ENCODE assay signal across 7 cellular contexts in the genomic region with DNA sequence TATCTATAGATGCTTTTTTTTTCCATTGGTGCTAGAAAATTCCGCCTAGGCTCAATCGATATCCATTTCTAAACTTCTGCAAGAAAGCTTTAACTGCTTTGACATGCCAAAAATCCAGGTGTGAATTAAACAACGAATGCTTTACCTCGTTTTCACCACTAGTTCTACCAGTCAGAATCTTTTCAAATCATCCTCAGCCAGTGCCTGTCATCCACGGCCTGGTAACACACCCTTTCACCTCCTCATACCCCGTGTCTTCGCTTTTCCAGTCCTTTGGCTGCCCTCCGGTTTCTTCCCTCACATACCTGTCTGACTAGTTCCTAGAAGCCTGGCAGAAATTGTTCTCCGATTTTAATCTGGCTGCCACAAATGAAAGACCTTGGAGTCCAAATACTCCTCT. TPM values are rescaled to one million over a fixed set of nuclear protein-coding genes. Genes with fewer than 3 reads are reported as not detected.
A peak's percentile ranks its signal among the peaks of the same experiment; 100 is the strongest.
DNase-seq lines count a peak whose midpoint lies in the region; ATAC-seq and TF ChIP-seq lines count a peak whose summit lies in the region.

No MANE protein-coding gene starts in this region.

- H3K9me3 ChIP-seq in mammary epithelial cell (replicated peaks; ENCODE audit: insufficient read depth, low read length) (no peaks in the 10 kb centered on the region), muscle layer of colon (ENCODE audit: low read length) (no peaks in the 10 kb centered on the region)

- TF ChIP-seq CTCF in GM12875 (IDR thresholded peaks at IDR 0.05; ENCODE audit: borderline replicate concordance, insufficient read depth, low read depth, low read length) (0 out of 2 replicates have a peak, but pooled peaks have one; percentile 35), mammary epithelial cell (conservative IDR thresholded peaks at IDR 0.05 in 1 of 2, IDR thresholded peaks at IDR 0.05 in 1 of 2; ENCODE audit: extremely low read depth in 1 of 2, insufficient read depth in 1 of 2, low read depth in 1 of 2, low read length in 2 of 2) (peak; percentile 32)

- intact Hi-C loops in mammary epithelial cell (cut with micrococcal nuclease) = loop anchor here (5.0 kb wide), 1 partner anchor 236 kb away; no protein-coding TSS in a partner anchor

- H3K4me3 Mint-ChIP-seq in stimulated activated memory B cell treated with anti-CD40 and anti-IgM and Interleukin-4, amounts not matched to agents 10 μg/mL and 1 μg/mL and 100 μg/mL, for 72 hours = no peak overlapping the region

- H3K27me3 Mint-ChIP-seq in stimulated activated memory B cell treated with anti-CD40 and anti-IgM and Interleukin-4, amounts not matched to agents 10 μg/mL and 1 μg/mL and 100 μg/mL, for 72 hours = no peaks in the 10 kb centered on the region

- H3K36me3 Mint-ChIP-seq in stimulated activated memory B cell treated with anti-CD40 and anti-IgM and Interleukin-4, amounts not matched to agents 10 μg/mL and 1 μg/mL and 100 μg/mL, for 72 hours = no peaks in the 10 kb centered on the region

- 9% methylated on average over 9 of the region's 9 CpGs for WGBS in mammary epithelial cell (ENCODE audit: low coverage, missing lambda C conversion rate)

- peak overlapping the region; percentile 75 for H3K4me2 ChIP-seq in mammary epithelial cell (ENCODE audit: insufficient read depth, low read depth, low read length)

- dilution Hi-C loops in mammary epithelial cell (cut with HindIII; ENCODE audit: low sequenced_read_pairs) = no loop called here

- no peak overlapping the region for H3K27ac Mint-ChIP-seq in stimulated activated memory B cell treated with anti-CD40 and anti-IgM and Interleukin-4, amounts not matched to agents 10 μg/mL and 1 μg/mL and 100 μg/mL, for 72 hours

- H3K36me3 ChIP-seq in mammary epithelial cell (ENCODE audit: insufficient read depth, low read length) = no peaks in the 10 kb centered on the region
- H3K36me3 ChIP-seq in muscle layer of colon (ENCODE audit: insufficient read depth, low read length) = no peaks in the 10 kb centered on the region

- CTCF ChIA-PET in mammary epithelial cell (lab: Charles Lee; ENCODE audit: low non-redundant PET) = interaction anchor here (0.7 kb wide), 1 partner anchor 422 kb away, joined by 4 read pairs; no protein-coding TSS in a partner anchor

- no TSS peak for BruUV-seq in mammary epithelial cell (replicated peaks; lab: Mats Ljungman, UMichigan)

- H3K27me3 ChIP-seq in mammary epithelial cell (ENCODE audit: insufficient read depth, low read length) (no peaks in the 10 kb centered on the region), muscle layer of colon (ENCODE audit: control insufficient read depth in 1 of 2, insufficient read depth in 2 of 2, low read length in 2 of 2) (no peaks in the 10 kb centered on the region)

- in situ Hi-C loops in mammary epithelial cell (cut with MboI; ENCODE audit: low sequenced_read_pairs in 2 of 2) = no loop called here

- no peaks in the 10 kb centered on the region for H3K9me3 Mint-ChIP-seq in stimulated activated memory B cell treated with anti-CD40 and anti-IgM and Interleukin-4, amounts not matched to agents 10 μg/mL and 1 μg/mL and 100 μg/mL, for 72 hours

- peaks cover 5% of the 10 kb centered on the region for H3K79me2 ChIP-seq in mammary epithelial cell (ENCODE audit: insufficient read depth, low read length)

- H3K9ac ChIP-seq in mammary epithelial cell (ENCODE audit: insufficient read depth, low read length) (no peak overlapping the region), muscle layer of colon (ENCODE audit: low read length) (peak overlapping the region; percentile 89)

- H3K4me1 ChIP-seq in mammary epithelial cell (ENCODE audit: insufficient read depth, low read length) (peaks cover 25% of the 10 kb centered on the region), muscle layer of colon (ENCODE audit: insufficient read depth, low read length) (peaks cover 19% of the 10 kb centered on the region)

- no peaks in the 10 kb centered on the region for H4K20me1 ChIP-seq in mammary epithelial cell (ENCODE audit: insufficient read depth, low read length)

- ATAC-seq in GM21717 (IDR thresholded peaks at IDR 0.05; ENCODE audit: unreplicated experiment) (no peak), HG02981 (IDR thresholded peaks at IDR 0.05; ENCODE audit: unreplicated experiment) (no peak)
- ATAC-seq in stimulated activated memory B cell treated with anti-CD40 and anti-IgM and Interleukin-4, amounts not matched to agents 10 μg/mL and 1 μg/mL and 100 μg/mL, for 72 hours = no peak

- peak overlapping the region; percentile 92 for H2AFZ ChIP-seq in mammary epithelial cell (ENCODE audit: low read depth, low read length)

- peaks cover 15% of the 10 kb centered on the region for H3K4me1 Mint-ChIP-seq in stimulated activated memory B cell treated with anti-CD40 and anti-IgM and Interleukin-4, amounts not matched to agents 10 μg/mL and 1 μg/mL and 100 μg/mL, for 72 hours

- no peak overlapping the region for H3K4me3 ChIP-seq in GM12875 (ENCODE audit: low read depth, low read length)
- H3K4me3 ChIP-seq in mammary epithelial cell (replicated peaks in 1 of 3; ENCODE audit: insufficient read depth in 1 of 3, low read depth in 2 of 3, low read length in 3 of 3) = peak overlapping the region in 1 of 3 experiments; percentile 44
- H3K4me3 ChIP-seq in muscle layer of colon (ENCODE audit: low read depth in 1 of 2, low read length in 2 of 2) = peak overlapping the region; percentile 89 to 91

- DNase-seq in NCI-H1105 (lab: John Stamatoyannopoulos, UW) (peak; percentile 52), mammary epithelial cell (peak; percentile 51)

- peak overlapping the region; percentile 84 for H3K27ac ChIP-seq in mammary epithelial cell (ENCODE audit: insufficient read depth, low read depth, low read length)
- peak overlapping the region; percentile 99 for H3K27ac ChIP-seq in muscle layer of colon (ENCODE audit: low read depth, low read length)

RNA-seq across cellular contexts. Expression of a gene that starts 1.4 kb away (rescaled TPM):
- 10 to 100 TPM; 13.0 to 16.0 TPM for total RNA-seq in mammary epithelial cell
- polyA plus RNA-seq in mammary epithelial cell = 12.1 TPM
- 10.3 TPM for polyA minus RNA-seq in mammary epithelial cell

RNA-seq across cellular contexts. Expression of a gene that starts 36.5 kb away (rescaled TPM):
- 100 to 1,000 TPM; 117 to 165 TPM for total RNA-seq in mammary epithelial cell
- polyA plus RNA-seq in mammary epithelial cell = 108 TPM
- polyA minus RNA-seq in mammary epithelial cell = 319 TPM
